14 cellular contexts compared by ENCODE assay signal in the genomic region with DNA sequence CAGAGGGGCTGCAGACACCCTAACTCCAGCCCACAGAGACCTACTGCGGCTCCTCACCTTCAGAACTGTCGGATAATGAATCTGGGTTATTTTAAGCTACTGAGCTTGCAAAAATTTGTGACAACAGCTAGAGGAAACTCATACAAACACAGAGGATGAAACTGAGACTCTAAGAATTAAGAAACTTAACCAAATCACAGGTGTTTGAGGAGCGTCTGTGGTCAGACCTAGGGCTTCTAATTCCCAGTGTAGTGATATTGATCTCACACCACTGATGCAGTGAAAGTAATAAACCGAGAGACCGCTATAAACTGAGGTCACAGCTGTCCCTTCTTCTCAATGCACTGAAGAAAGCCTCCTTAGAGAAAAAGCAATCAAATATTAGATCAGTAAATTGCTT.
A peak's percentile ranks its signal among the peaks of the same experiment; 100 is the strongest.
DNase-seq lines count a peak whose midpoint lies in the region; ATAC-seq and TF ChIP-seq lines count a peak whose summit lies in the region.
"Had no signal": no experiment of that assay in that cellular context is flagged by ENCODE, and none has a peak within 500 bp of the region (broad histone marks: within the 10 kb centered on the region; RNA-seq: fewer than 3 reads in every experiment).

No MANE protein-coding gene starts in this region.

- H3K9me3 Mint-ChIP-seq in natural killer cell = no peaks in the 10 kb centered on the region
- no peaks in the 10 kb centered on the region for H3K9me3 Mint-ChIP-seq in activated CD4-positive, alpha-beta T cell treated with anti-CD3 and anti-CD28 coated beads for 36 hours (ENCODE audit: low read depth)
- H3K9me3 Mint-ChIP-seq: H9 had no signal

- no peak overlapping the region for H3K27ac Mint-ChIP-seq in natural killer cell
- no peak overlapping the region for H3K27ac Mint-ChIP-seq in activated CD4-positive, alpha-beta T cell treated with anti-CD3 and anti-CD28 coated beads for 36 hours
- H3K27ac Mint-ChIP-seq: H9 had no signal

- intact Hi-C loops in natural killer cell (cut with micrococcal nuclease) = no loop called here
- intact Hi-C loops in activated CD4-positive, alpha-beta T cell treated with anti-CD3 and anti-CD28 coated beads for 36 hours (cut with DNase I, micrococcal nuclease) = no loop called here

- ATAC-seq in GM19397 (IDR thresholded peaks at IDR 0.05; ENCODE audit: unreplicated experiment) (peak; percentile 88), HG02798 (IDR thresholded peaks at IDR 0.05; ENCODE audit: poor library complexity, unreplicated experiment) (peak; percentile 94), HG03460 (IDR thresholded peaks at IDR 0.05; ENCODE audit: unreplicated experiment) (peak; percentile 94), natural killer cell (no peak)
- no peak for ATAC-seq in activated CD4-positive, alpha-beta T cell treated with anti-CD3 and anti-CD28 coated beads for 36 hours
- ATAC-seq: activated CD4-positive, CD25-positive, alpha-beta regulatory T cell treated with anti-CD3 and anti-CD28 coated beads, Interleukin-2, amount 50 U/mL, for 24 hours; left cardiac atrium had no signal

- in situ Hi-C loops in GM13977 (cut with MboI; ENCODE audit: low pct_unique_long_range_greater_than_20kb, low sequenced_read_pairs, unreplicated experiment) = no loop called here

- H3K36me3 Mint-ChIP-seq in natural killer cell = no peaks in the 10 kb centered on the region
- H3K36me3 Mint-ChIP-seq in activated CD4-positive, alpha-beta T cell treated with anti-CD3 and anti-CD28 coated beads for 36 hours (ENCODE audit: low read depth) = no peaks in the 10 kb centered on the region

- no peaks in the 10 kb centered on the region for H3K4me1 Mint-ChIP-seq in natural killer cell
- no peaks in the 10 kb centered on the region for H3K4me1 Mint-ChIP-seq in activated CD4-positive, alpha-beta T cell treated with anti-CD3 and anti-CD28 coated beads for 36 hours

- TF ChIP-seq CTCF in GM13977 (IDR thresholded peaks at IDR 0.05; ENCODE audit: extremely low read depth, insufficient read depth, missing control alignments) (no peak), natural killer cell (IDR thresholded peaks at IDR 0.05) (no peak)

- peak; percentile 31 for DNase-seq in GM13977 (ENCODE audit: low spot score)
- DNase-seq in DMS114 treated with DMSO at 0.1 percent for 48 hours (lab: John Stamatoyannopoulos, UW; ENCODE audit: unreplicated experiment) = no peak
- no peak for DNase-seq in natural killer cell
- no peak for DNase-seq in activated T-cell treated with anti-CD3 and anti-CD28 coated beads, Interleukin-2, amount 50 U/mL, for 1 hour
- no peak for DNase-seq in activated CD4-positive, alpha-beta T cell treated with anti-CD3 and anti-CD28 coated beads for 36 hours
- DNase-seq: activated naive CD4-positive, alpha-beta T cell treated with Interleukin-2 at 50 U/mL for 16 hours; H9; left cardiac atrium; NCI-H69; SK-N-SH had no signal

- POLR2A ChIA-PET in activated CD4-positive, alpha-beta T cell treated with anti-CD3 and anti-CD28 coated beads for 36 hours (lab: Charles Lee) = no interaction called here

- H3K27me3 Mint-ChIP-seq in natural killer cell (ENCODE audit: low read depth in 2 of 2) = peaks cover 8 to 13% of the 10 kb centered on the region in 2 donors
- peaks cover 2% of the 10 kb centered on the region for H3K27me3 Mint-ChIP-seq in activated CD4-positive, alpha-beta T cell treated with anti-CD3 and anti-CD28 coated beads for 36 hours

- H3K4me3 Mint-ChIP-seq in natural killer cell = no peak overlapping the region
- H3K4me3 Mint-ChIP-seq in activated CD4-positive, alpha-beta T cell treated with anti-CD3 and anti-CD28 coated beads for 36 hours = no peak overlapping the region
- H3K4me3 Mint-ChIP-seq: H9 had no signal

- CTCF ChIA-PET in activated CD4-positive, alpha-beta T cell treated with anti-CD3 and anti-CD28 coated beads for 36 hours (lab: Charles Lee) = no interaction called here

Comparison
In these comparisons a context has a peak if more than half of its experiments do, and no peak if none do; other contexts are left out.
1. ATAC-seq: peak in GM19397 (single experiment), HG02798 (single experiment) and HG03460 (single experiment); none in natural killer cell (0 of 3) and activated CD4-positive, alpha-beta T cell treated with anti-CD3 and anti-CD28 coated beads for 36 hours (single experiment).